Comparison of ENCODE assay signal across 1 cellular context in genomic region chr3:119630119-119630518, GRCh38.
A peak's percentile ranks its signal among the peaks of the same experiment; 100 is the strongest.
TF ChIP-seq lines count a peak whose summit lies in the region.

No MANE protein-coding gene starts in this region.

TF ChIP-seq in K562, 482 proteins besides CTCF, POLR2A, EP300 and RAD21:
- TF ChIP-seq HDGF (IDR thresholded peaks at IDR 0.05) (no peak), GTF3C2 (IDR thresholded peaks at IDR 0.05; ENCODE audit: borderline replicate concordance, extremely low read depth, insufficient read length) (no peak), ZNF586 (CRISPR knock-in tag; conservative IDR thresholded peaks at IDR 0.05) (no peak), NFRKB (IDR thresholded peaks at IDR 0.05; ENCODE audit: low read depth) (0 out of 2 replicates have a peak, but pooled peaks have one; percentile 11)
